In the genomic region with DNA sequence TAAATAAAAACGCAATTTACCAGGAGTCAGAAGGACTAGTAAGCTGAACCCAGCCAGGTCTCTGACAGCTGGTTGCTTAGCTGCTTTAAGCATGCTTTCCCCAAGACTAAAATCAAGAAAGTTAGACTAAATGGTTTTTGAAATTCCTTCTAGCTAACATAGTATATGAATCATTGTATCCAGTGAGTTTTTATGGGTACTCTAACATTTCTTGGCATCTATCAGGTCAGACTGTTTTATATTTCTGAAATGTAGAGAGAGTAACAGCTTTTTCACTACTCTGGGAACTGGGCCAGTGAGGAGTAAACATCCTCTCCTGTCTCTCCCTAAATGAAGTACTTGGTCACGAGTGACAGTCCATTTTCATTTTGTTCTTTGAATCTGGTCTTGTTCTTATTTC, we compare ENCODE assay signal across 8 cellular contexts. TPM values are rescaled to one million over a fixed set of nuclear protein-coding genes. Genes with fewer than 3 reads are reported as not detected.
DNase-seq lines count a peak whose midpoint lies in the region; ATAC-seq and TF ChIP-seq lines count a peak whose summit lies in the region.

No MANE protein-coding gene starts in this region.

- TF ChIP-seq EP300 in SK-N-SH (IDR thresholded peaks at IDR 0.05; ENCODE audit: borderline replicate concordance in 1 of 2, low read depth in 1 of 2, low read length in 1 of 2) = peak in 1 of 2 experiments; percentile 64; a peak in 1 of 4 replicates

- H3K4me1 ChIP-seq in GM23338 (ENCODE audit: insufficient read depth) (no peaks in the 10 kb centered on the region), SK-N-SH (ENCODE audit: control insufficient read depth in 1 of 2, insufficient read depth in 2 of 2, low read depth in 1 of 2, low read length in 1 of 2) (peaks cover 2 to 3% of the 10 kb centered on the region in 2 experiments; a peak in 2 of 4 replicates), smooth muscle cell (ENCODE audit: low read depth) (peaks cover 13% of the 10 kb centered on the region)

- H4K20me1 ChIP-seq in GM23338 (replicated peaks; ENCODE audit: insufficient read depth) (peaks cover 16% of the 10 kb centered on the region; the same call in 1 of the 2 replicates), SK-N-SH (ENCODE audit: insufficient read depth) (peaks cover 34% of the 10 kb centered on the region), smooth muscle cell (ENCODE audit: low read depth) (peaks cover 81% of the 10 kb centered on the region)

- H3K27ac ChIP-seq in GM23338 (ENCODE audit: low read depth) = 0 out of 2 replicates have a peak overlapping the region, but pooled peaks have one; percentile 5
- peak overlapping the region; percentile 62 to 80 for H3K27ac ChIP-seq in SK-N-SH (ENCODE audit: low read depth in 2 of 2, low read length in 1 of 2)
- H3K27ac ChIP-seq in smooth muscle cell (ENCODE audit: low read depth) = peak overlapping the region; percentile 77

- H3K27me3 ChIP-seq in GM23338 (ENCODE audit: insufficient read depth) = no peaks in the 10 kb centered on the region
- no peaks in the 10 kb centered on the region for H3K27me3 ChIP-seq in SK-N-SH (ENCODE audit: insufficient read depth)
- H3K27me3 ChIP-seq in smooth muscle cell (ENCODE audit: low read depth) = no peaks in the 10 kb centered on the region

- H3K4me2 ChIP-seq in GM23338 (no peak overlapping the region), SK-N-SH (peak overlapping the region; percentile 51), smooth muscle cell (peak overlapping the region; percentile 59)

- H3K4me3 ChIP-seq in GM23338 (no peak overlapping the region), SK-N-SH (ENCODE audit: low read depth in 2 of 2, low read length in 1 of 2) (peak overlapping the region; percentile 23 to 27; a peak in 2 of 4 replicates), smooth muscle cell (peak overlapping the region; percentile 29)

- H2AFZ ChIP-seq in GM23338 = no peak overlapping the region
- no peak overlapping the region for H2AFZ ChIP-seq in SK-N-SH (ENCODE audit: low read depth)
- H2AFZ ChIP-seq in smooth muscle cell (ENCODE audit: low read depth) = no peak overlapping the region

- peak overlapping the region; percentile 17; the same call in 1 of the 2 replicates for H3K9ac ChIP-seq in SK-N-SH
- H3K9ac ChIP-seq in smooth muscle cell (ENCODE audit: low read depth) = no peak overlapping the region

- ATAC-seq in GM23338 = no peak
- ATAC-seq in HG02840 (IDR thresholded peaks at IDR 0.05; ENCODE audit: low FRiP score, unreplicated experiment) = no peak

- H3K9me3 Mint-ChIP-seq in GM23338 = peaks cover 17% of the 10 kb centered on the region
- peaks cover 15% of the 10 kb centered on the region for H3K9me3 Mint-ChIP-seq in activated naive CD4-positive, alpha-beta T cell treated with anti-CD3 and anti-CD28 coated beads, Interleukin-2, amount 10 ng/mL, durations not matched to agents 7 days and 5 days

- H3K27me3 Mint-ChIP-seq in GM23338 (ENCODE audit: insufficient read depth, low read depth, poor library complexity) = peaks cover 1% of the 10 kb centered on the region
- H3K27me3 Mint-ChIP-seq in activated naive CD4-positive, alpha-beta T cell treated with anti-CD3 and anti-CD28 coated beads, Interleukin-2, amount 10 ng/mL, durations not matched to agents 7 days and 5 days = no peaks in the 10 kb centered on the region

- peaks cover 98% of the 10 kb centered on the region for H3K79me2 ChIP-seq in GM23338 (replicated peaks; ENCODE audit: insufficient read depth)
- H3K79me2 ChIP-seq in SK-N-SH (ENCODE audit: insufficient read depth) = peaks cover 86% of the 10 kb centered on the region
- H3K79me2 ChIP-seq in smooth muscle cell (ENCODE audit: low read depth) = peaks cover 94% of the 10 kb centered on the region

- CTCF ChIA-PET in SK-N-SH (lab: Yijun Ruan, JAX) = no interaction called here
- CTCF ChIA-PET in activated naive CD4-positive, alpha-beta T cell treated with anti-CD3 and anti-CD28 coated beads, Interleukin-2, amount 10 ng/mL, durations not matched to agents 7 days and 5 days (lab: Charles Lee) = no interaction called here

- H3F3A ChIP-seq in GM23338 (replicated peaks; ENCODE audit: low read depth) (no peaks in the 10 kb centered on the region), SK-N-SH (replicated peaks; ENCODE audit: insufficient read depth) (peaks cover 13% of the 10 kb centered on the region), smooth muscle cell (ENCODE audit: low read depth) (peaks cover 12% of the 10 kb centered on the region)

- 18% methylated on average over 2 of the region's 2 CpGs for WGBS in SK-N-SH (ENCODE audit: low lambda C conversion rate)
- WGBS in smooth muscle cell (ENCODE audit: low lambda C conversion rate) = 50% methylated on average over 2 of the region's 2 CpGs

- TF ChIP-seq RAD21 in SK-N-SH (IDR thresholded peaks at IDR 0.05; ENCODE audit: low read length) = no peak

- no peak overlapping the region for H3K4me3 Mint-ChIP-seq in GM23338
- no peak overlapping the region for H3K4me3 Mint-ChIP-seq in activated naive CD4-positive, alpha-beta T cell treated with anti-CD3 and anti-CD28 coated beads, Interleukin-2, amount 10 ng/mL, durations not matched to agents 7 days and 5 days

- H3K9me3 ChIP-seq in SK-N-SH = peaks cover 7% of the 10 kb centered on the region; the same call in 1 of the 2 replicates
- no peaks in the 10 kb centered on the region for H3K9me3 ChIP-seq in smooth muscle cell (replicated peaks; ENCODE audit: low read depth)

- POLR2A ChIA-PET in SK-N-SH (lab: Yijun Ruan, JAX) = no interaction called here

- H3K36me3 ChIP-seq in GM23338 (ENCODE audit: insufficient read depth) (no peaks in the 10 kb centered on the region), SK-N-SH (replicated peaks in 1 of 2; ENCODE audit: control insufficient read depth in 1 of 2, insufficient read depth in 2 of 2, low read length in 1 of 2) (peaks cover 0 to 7% of the 10 kb centered on the region in 2 experiments), smooth muscle cell (ENCODE audit: low read depth) (no peaks in the 10 kb centered on the region)

- DNase-seq in GM23338 (ENCODE audit: low spot score) = no peak
- DNase-seq in SK-N-SH = no peak
- DNase-seq in glomerular visceral epithelial cell (ENCODE audit: extremely low spot score) = peak; percentile 63
- DNase-seq in smooth muscle cell (lab: John Stamatoyannopoulos, UW; ENCODE audit: unreplicated experiment) = no peak
- no peak for DNase-seq in activated naive CD4-positive, alpha-beta T cell treated with anti-CD3 and anti-CD28 coated beads, Interleukin-2, amount 50 U/mL, for 16 hours
- DNase-seq in NCI-H1930 (lab: John Stamatoyannopoulos, UW) = no peak
- DNase-seq in activated naive CD4-positive, alpha-beta T cell treated with anti-CD3 and anti-CD28 coated beads, Interleukin-2, amount 10 ng/mL, durations not matched to agents 7 days and 5 days = no peak

- H3K36me3 Mint-ChIP-seq in GM23338 (ENCODE audit: low read depth) = peaks cover 26% of the 10 kb centered on the region
- H3K36me3 Mint-ChIP-seq in activated naive CD4-positive, alpha-beta T cell treated with anti-CD3 and anti-CD28 coated beads, Interleukin-2, amount 10 ng/mL, durations not matched to agents 7 days and 5 days = peaks cover 31% of the 10 kb centered on the region

- no peak for TF ChIP-seq CTCF in GM23338 (conservative IDR thresholded peaks at IDR 0.05; ENCODE audit: low read depth in 2 of 2)
- TF ChIP-seq CTCF in SK-N-SH (IDR thresholded peaks at IDR 0.05) = no peak
- no peak for TF ChIP-seq CTCF in smooth muscle cell (IDR thresholded peaks at IDR 0.05; ENCODE audit: borderline replicate concordance, insufficient read depth, poor library complexity, severe bottlenecking)

- H3K9me2 ChIP-seq in GM23338 (ENCODE audit: insufficient read depth) = no peaks in the 10 kb centered on the region
- no peaks in the 10 kb centered on the region for H3K9me2 ChIP-seq in SK-N-SH

- peaks cover 14% of the 10 kb centered on the region; the same call in 2 of the 3 replicates for H3K4me1 Mint-ChIP-seq in GM23338
- H3K4me1 Mint-ChIP-seq in activated naive CD4-positive, alpha-beta T cell treated with anti-CD3 and anti-CD28 coated beads, Interleukin-2, amount 10 ng/mL, durations not matched to agents 7 days and 5 days = peaks cover 4% of the 10 kb centered on the region

- H3K27ac Mint-ChIP-seq in GM23338 = no peak overlapping the region; the same call in 1 of the 2 replicates
- H3K27ac Mint-ChIP-seq in activated naive CD4-positive, alpha-beta T cell treated with anti-CD3 and anti-CD28 coated beads, Interleukin-2, amount 10 ng/mL, durations not matched to agents 7 days and 5 days = no peak overlapping the region

TF ChIP-seq in GM23338, 12 proteins besides CTCF, POLR2A, EP300 and RAD21 (continues in another document):
- TF ChIP-seq ZNF114 (CRISPR knock-in tag; IDR thresholded peaks at IDR 0.05) = no peak
- no peak for TF ChIP-seq STAT1 (IDR thresholded peaks at IDR 0.05; ENCODE audit: unreplicated experiment)
- no peak for TF ChIP-seq JUNB (IDR thresholded peaks at IDR 0.05; ENCODE audit: unreplicated experiment)
- no peak for TF ChIP-seq EZH2 (IDR thresholded peaks at IDR 0.05; ENCODE audit: low read depth, unreplicated experiment)
- no peak for TF ChIP-seq ZNF331 (CRISPR knock-in tag; IDR thresholded peaks at IDR 0.05; ENCODE audit: low read depth)

TF ChIP-seq in SK-N-SH, 30 proteins besides CTCF, POLR2A, EP300 and RAD21 (continues in another document):
- TF ChIP-seq TCF12 (IDR thresholded peaks at IDR 0.05) = peak; percentile 76
- TF ChIP-seq JUND (IDR thresholded peaks at IDR 0.05) = peak; percentile 80
- TF ChIP-seq, protein P1, sequence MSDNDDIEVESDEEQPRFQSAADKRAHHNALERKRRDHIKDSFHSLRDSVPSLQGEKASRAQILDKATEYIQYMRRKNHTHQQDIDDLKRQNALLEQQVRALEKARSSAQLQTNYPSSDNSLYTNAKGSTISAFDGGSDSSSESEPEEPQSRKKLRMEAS (IDR thresholded peaks at IDR 0.05; ENCODE audit: low read depth) = peak; percentile 45; the same call in 1 of the 2 replicates
- no peak for TF ChIP-seq MEF2A (IDR thresholded peaks at IDR 0.05; ENCODE audit: borderline replicate concordance, low read depth)

RNA-seq across cellular contexts. Expression of a gene that starts 47.4 kb away (rescaled TPM):
- 29.4 and 32.8 TPM in 2 replicates for total RNA-seq in GM23338 (2014; rRNA removed; shearing (Covaris generic))
- polyA plus RNA-seq in GM23338 (2016; fragmentation: Nextera tagmentation; extraction: Ambion mirVana) = 14.6 and 15.2 TPM in 2 replicates
- polyA plus RNA-seq in SK-N-SH (2012; rRNA removed) = 6.8 and 11.2 TPM in 2 replicates
- 9.2 and 11.0 TPM in 2 replicates for polyA plus RNA-seq in SK-N-SH (2012; cell fraction: cytosol; rRNA removed)
- polyA plus RNA-seq in SK-N-SH (2012; cell fraction: nucleus; rRNA removed) = 11.0 and 26.6 TPM in 2 replicates
- total RNA-seq in smooth muscle cell = 41.2 and 47.1 TPM in 2 replicates
- polyA plus RNA-seq in smooth muscle cell = 14.6 and 16.3 TPM in 2 replicates

Comparison
In these comparisons a context has a peak if more than half of its experiments do, and no peak if none do; other contexts are left out.
1. H3K27ac ChIP-seq: peak in every context shown above with its lines; median percentile 77 in smooth muscle cell; 71 in SK-N-SH; 5 in GM23338.